Comparison of ENCODE assay signal across 15 cellular contexts in genomic region chr1:176225485-176225884, GRCh38.
"Had no signal": no experiment of that assay in that cellular context is flagged by ENCODE, and none has a peak within 500 bp of the region (broad histone marks: within the 10 kb centered on the region; RNA-seq: fewer than 3 reads in every experiment).

No MANE protein-coding gene starts in this region.

- H3K9me3 ChIP-seq: ovary, right atrium auricular region, tibial nerve had no signal

- H3K4me3 ChIP-seq: neural progenitor cell, ovary, right atrium auricular region, tibial nerve had no signal

- H3K27me3 ChIP-seq: foreskin keratinocyte, neural progenitor cell, ovary, right atrium auricular region, tibial nerve had no signal

- ATAC-seq: effector memory CD8-positive, alpha-beta T cell; foreskin keratinocyte; left cardiac atrium; natural killer cell; stimulated activated memory B cell treated with anti-CD40 and anti-IgM and Interleukin-4, amounts not matched to agents 10 μg/mL and 1 μg/mL and 100 μg/mL, for 72 hours had no signal

- H3K27ac ChIP-seq: foreskin keratinocyte, neural progenitor cell, ovary, right atrium auricular region, tibial nerve had no signal

- H3K4me1 ChIP-seq: foreskin keratinocyte, neural progenitor cell, right atrium auricular region, tibial nerve had no signal

- H3K36me3 ChIP-seq: neural progenitor cell, ovary, right atrium auricular region had no signal

- DNase-seq: effector memory CD8-positive, alpha-beta T cell; erythroblast; foreskin keratinocyte; kidney; left cardiac atrium; natural killer cell; nucleus accumbens; ovary; stimulated activated CD4-positive, alpha-beta T cell treated with anti-CD3 and anti-CD28 coated beads, Interleukin-15, amount 100 ng/mL, for 24 hours; stimulated activated CD4-positive, alpha-beta T cell treated with anti-CD3 and anti-CD28 coated beads, Interleukin-1b, Interleukin-23, amount 100 ng/mL, for 48 hours; stimulated activated CD4-positive, alpha-beta T cell treated with anti-CD3 and anti-CD28 coated beads, Interleukin-4, amount 100 ng/mL, for 24 hours had no signal
